ENCODE assay signal across 7 cellular contexts in the genomic region with DNA sequence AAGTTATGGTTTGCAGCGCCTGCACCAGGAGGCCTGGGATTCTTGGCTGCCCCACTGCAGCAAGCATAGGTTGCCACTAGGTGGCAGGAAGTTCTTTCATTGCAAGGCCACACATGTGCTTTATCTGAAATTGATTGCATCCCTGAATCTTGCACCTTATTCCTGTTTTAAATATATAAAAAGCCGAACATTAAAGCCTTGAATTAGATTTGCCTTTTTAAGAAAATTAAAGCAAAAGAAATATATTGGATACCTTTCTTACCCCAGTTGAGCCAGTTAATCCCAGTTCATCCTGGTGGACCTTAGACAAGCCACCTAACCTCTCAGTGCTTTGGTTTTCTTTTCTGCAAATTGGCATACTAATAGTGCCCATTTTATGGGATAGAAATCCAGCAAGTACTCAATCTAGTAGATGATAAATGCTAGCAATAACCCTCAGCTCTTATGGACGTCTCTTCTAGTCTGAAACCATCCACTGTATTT. TPM values are rescaled to one million over a fixed set of nuclear protein-coding genes. Genes with fewer than 3 reads are reported as not detected.
A peak's percentile ranks its signal among the peaks of the same experiment; 100 is the strongest.
DNase-seq lines count a peak whose midpoint lies in the region; ATAC-seq and TF ChIP-seq lines count a peak whose summit lies in the region.

No MANE protein-coding gene starts in this region.

- no peaks in the 10 kb centered on the region for H3K27me3 Mint-ChIP-seq in activated CD4-positive, alpha-beta memory T cell treated with anti-CD3 and anti-CD28 coated beads for 36 hours
- H3K27me3 Mint-ChIP-seq in effector memory CD8-positive, alpha-beta T cell: no peaks in the 10 kb centered on the region

- intact Hi-C loops in activated CD4-positive, alpha-beta memory T cell treated with anti-CD3 and anti-CD28 coated beads for 36 hours (cut with micrococcal nuclease): no loop called here

- no peaks in the 10 kb centered on the region for H3K27me3 ChIP-seq in mesendoderm (ENCODE audit: insufficient read depth, low read length, poor library complexity)

- no peak overlapping the region for H3K4me3 Mint-ChIP-seq in activated CD4-positive, alpha-beta memory T cell treated with anti-CD3 and anti-CD28 coated beads for 36 hours
- no peak overlapping the region for H3K4me3 Mint-ChIP-seq in effector memory CD8-positive, alpha-beta T cell
- H3K4me3 Mint-ChIP-seq in stimulated activated effector memory CD8-positive, alpha-beta T cell treated with anti-CD3 and anti-CD28 coated beads, Interleukin-12 subunit alpha, Interleukin-12 subunit beta, amount 100 ng/mL, for 72 hours: no peak overlapping the region

- no peak overlapping the region for H2BK15ac ChIP-seq in mesendoderm (replicated peaks; ENCODE audit: low read depth)

- H3K79me2 ChIP-seq in mesendoderm (ENCODE audit: control insufficient read depth, insufficient read depth, low read length): no peaks in the 10 kb centered on the region

- no peak overlapping the region for H2BK5ac ChIP-seq in mesendoderm (ENCODE audit: low read length)

- no peaks in the 10 kb centered on the region for H3K36me3 ChIP-seq in mesendoderm (ENCODE audit: control insufficient read depth, insufficient read depth, low read length)

- no peak overlapping the region for H4K5ac ChIP-seq in mesendoderm (ENCODE audit: low read length)

- H3K27ac ChIP-seq in mesendoderm (ENCODE audit: low read depth, low read length): no peak overlapping the region

- H2AK5ac ChIP-seq in mesendoderm (ENCODE audit: low read length): no peak overlapping the region

- no peaks in the 10 kb centered on the region for H3K36me3 Mint-ChIP-seq in activated CD4-positive, alpha-beta memory T cell treated with anti-CD3 and anti-CD28 coated beads for 36 hours
- peaks cover 3% of the 10 kb centered on the region for H3K36me3 Mint-ChIP-seq in effector memory CD8-positive, alpha-beta T cell (ENCODE audit: insufficient read depth)
- H3K36me3 Mint-ChIP-seq in stimulated activated effector memory CD8-positive, alpha-beta T cell treated with anti-CD3 and anti-CD28 coated beads, Interleukin-12 subunit alpha, Interleukin-12 subunit beta, amount 100 ng/mL, for 72 hours: no peaks in the 10 kb centered on the region

- no peak overlapping the region for H3K4ac ChIP-seq in mesendoderm (ENCODE audit: low read depth, low read length)

- H3K4me3 ChIP-seq in mesendoderm (ENCODE audit: low read length): no peak overlapping the region

- WGBS in mesendoderm (ENCODE audit: extremely low coverage, insufficient coverage, low lambda C conversion rate): no CpG with 5 or more reads among the region's 3 CpGs

- no peak overlapping the region for H3K4me2 ChIP-seq in mesendoderm (ENCODE audit: low read length)

- CTCF ChIA-PET in activated CD4-positive, alpha-beta memory T cell treated with anti-CD3 and anti-CD28 coated beads for 36 hours (lab: Charles Lee): interaction anchor here (0.8 to 1.6 kb wide), 4 partner anchors 42 to 638 kb away, joined by 3 read pairs; no protein-coding TSS in a partner anchor

- H2BK120ac ChIP-seq in mesendoderm (ENCODE audit: low read depth, low read length): no peak overlapping the region

- H3K23ac ChIP-seq in mesendoderm (ENCODE audit: low read length): no peak overlapping the region

- no peak overlapping the region for H4K8ac ChIP-seq in mesendoderm (ENCODE audit: low read depth, low read length)

- H3K79me1 ChIP-seq in mesendoderm (ENCODE audit: low read length): no peaks in the 10 kb centered on the region

- no peak overlapping the region for H3K27ac Mint-ChIP-seq in activated CD4-positive, alpha-beta memory T cell treated with anti-CD3 and anti-CD28 coated beads for 36 hours
- H3K27ac Mint-ChIP-seq in effector memory CD8-positive, alpha-beta T cell: no peak overlapping the region
- no peak overlapping the region for H3K27ac Mint-ChIP-seq in stimulated activated effector memory CD8-positive, alpha-beta T cell treated with anti-CD3 and anti-CD28 coated beads, Interleukin-12 subunit alpha, Interleukin-12 subunit beta, amount 100 ng/mL, for 72 hours

- H3K4me1 Mint-ChIP-seq in activated CD4-positive, alpha-beta memory T cell treated with anti-CD3 and anti-CD28 coated beads for 36 hours (ENCODE audit: low read depth): no peaks in the 10 kb centered on the region
- peaks cover 0 to 3% of the 10 kb centered on the region in 2 donors for H3K4me1 Mint-ChIP-seq in effector memory CD8-positive, alpha-beta T cell (ENCODE audit: low read depth in 2 of 2)
- no peaks in the 10 kb centered on the region for H3K4me1 Mint-ChIP-seq in stimulated activated effector memory CD8-positive, alpha-beta T cell treated with anti-CD3 and anti-CD28 coated beads, Interleukin-12 subunit alpha, Interleukin-12 subunit beta, amount 100 ng/mL, for 72 hours

- H3K18ac ChIP-seq in mesendoderm (ENCODE audit: low read length): no peak overlapping the region

- H3K9me3 Mint-ChIP-seq in activated CD4-positive, alpha-beta memory T cell treated with anti-CD3 and anti-CD28 coated beads for 36 hours: no peaks in the 10 kb centered on the region
- no peaks in the 10 kb centered on the region for H3K9me3 Mint-ChIP-seq in effector memory CD8-positive, alpha-beta T cell
- no peaks in the 10 kb centered on the region for H3K9me3 Mint-ChIP-seq in stimulated activated effector memory CD8-positive, alpha-beta T cell treated with anti-CD3 and anti-CD28 coated beads, Interleukin-12 subunit alpha, Interleukin-12 subunit beta, amount 100 ng/mL, for 72 hours

- peaks cover 2% of the 10 kb centered on the region for H3K4me1 ChIP-seq in mesendoderm (ENCODE audit: control insufficient read depth, low read depth, low read length)

- no peak overlapping the region for H3K56ac ChIP-seq in mesendoderm (ENCODE audit: low read length)

- POLR2A ChIA-PET in activated CD4-positive, alpha-beta memory T cell treated with anti-CD3 and anti-CD28 coated beads for 36 hours (lab: Charles Lee): no interaction called here

- peak; percentile 91 for TF ChIP-seq CTCF in GM10266 (IDR thresholded peaks at IDR 0.05; ENCODE audit: control insufficient read depth, insufficient read depth, low read depth, missing control alignments)

- peak; percentile 89 for DNase-seq in GM10266 (ENCODE audit: extremely low spot score)
- DNase-seq in NCI-H345 (lab: John Stamatoyannopoulos, UW): peak; percentile 53
- peak; percentile 73 for DNase-seq in activated CD4-positive, alpha-beta memory T cell treated with anti-CD3 and anti-CD28 coated beads for 36 hours
- DNase-seq in effector memory CD8-positive, alpha-beta T cell: peak; percentile 34 to 55 (median 42)
- peak; percentile 69 for DNase-seq in mesendoderm
- DNase-seq in stimulated activated effector memory CD8-positive, alpha-beta T cell treated with anti-CD3 and anti-CD28 coated beads, Interleukin-12 subunit alpha, Interleukin-12 subunit beta, amount 100 ng/mL, for 72 hours (ENCODE audit: low spot score in 2 of 2): peak; percentile 32 to 64

- no peak overlapping the region for H3K9ac ChIP-seq in mesendoderm (ENCODE audit: low read length)

- peak; percentile 85 for ATAC-seq in HG02852 (IDR thresholded peaks at IDR 0.05; ENCODE audit: unreplicated experiment)
- peak; percentile 86 for ATAC-seq in effector memory CD8-positive, alpha-beta T cell (replicated peaks)
- peak; percentile 75 for ATAC-seq in stimulated activated effector memory CD8-positive, alpha-beta T cell treated with anti-CD3 and anti-CD28 coated beads, Interleukin-12 subunit alpha, Interleukin-12 subunit beta, amount 100 ng/mL, for 72 hours

RNA-seq across cellular contexts. Expression of gene TRMT10B, which starts 6.3 kb away (rescaled TPM):
- 10 to 100 TPM in 1 of 2 experiments, 1 to 10 TPM in 1; 8.7 to 11.5 TPM for total RNA-seq in activated CD4-positive, alpha-beta memory T cell treated with anti-CD3 and anti-CD28 coated beads for 36 hours
- polyA plus RNA-seq in mesendoderm (2013, experiment 1 of 2): 4.0 TPM
- 4.7 TPM for polyA plus RNA-seq in mesendoderm (2013, experiment 2 of 2)

RNA-seq across cellular contexts. Expression of gene EXOSC3, which starts 37.6 kb away (rescaled TPM):
- 10 to 100 TPM; 97.5 to 97.9 TPM for total RNA-seq in activated CD4-positive, alpha-beta memory T cell treated with anti-CD3 and anti-CD28 coated beads for 36 hours
- polyA plus RNA-seq in mesendoderm (2013, experiment 1 of 2): 49.2 TPM
- 48.7 TPM for polyA plus RNA-seq in mesendoderm (2013, experiment 2 of 2)

RNA-seq across cellular contexts. Expression of gene DCAF10, which starts 53.3 kb away (rescaled TPM):
- total RNA-seq in activated CD4-positive, alpha-beta memory T cell treated with anti-CD3 and anti-CD28 coated beads for 36 hours: 10 to 100 TPM; 13.8 to 17.2 TPM
- 6.3 TPM for polyA plus RNA-seq in mesendoderm (2013, experiment 1 of 2)
- polyA plus RNA-seq in mesendoderm (2013, experiment 2 of 2): 5.9 TPM
